ENCODE assay signal across 20 cellular contexts in genomic region chr15:60626051-60626450, GRCh38.
DNase-seq lines count a peak whose midpoint lies in the region; FAIRE-seq and TF ChIP-seq lines count a peak whose summit lies in the region.
"Had no signal": no experiment of that assay in that cellular context is flagged by ENCODE, and none has a peak within 500 bp of the region (broad histone marks: within the 10 kb centered on the region; RNA-seq: fewer than 3 reads in every experiment).

No MANE protein-coding gene starts in this region.

- no peak overlapping the region for H2BK12ac ChIP-seq in neuronal stem cell (ENCODE audit: low read length)

- no peak overlapping the region for H2AFZ ChIP-seq in neuronal stem cell (ENCODE audit: low read length)
- H2AFZ ChIP-seq: GM23248 had no signal

- no peak for TF ChIP-seq CTCF in endothelial cell (IDR thresholded peaks at IDR 0.05; ENCODE audit: unreplicated experiment)

- no peak overlapping the region for H3K4ac ChIP-seq in neuronal stem cell (ENCODE audit: low read length)

- no peak overlapping the region for H3K4me3 ChIP-seq in neuronal stem cell (ENCODE audit: low read length in 2 of 2)
- H3K4me3 ChIP-seq: GM23248 had no signal

- peak overlapping the region; percentile 41 for H2AK5ac ChIP-seq in neuronal stem cell (ENCODE audit: low read depth, low read length)

- no peak overlapping the region for H3K14ac ChIP-seq in neuronal stem cell (ENCODE audit: low read length)

- H3K27me3 Mint-ChIP-seq in endothelial cell (ENCODE audit: unreplicated experiment) = peaks cover 3% of the 10 kb centered on the region

- no peak overlapping the region for H4K8ac ChIP-seq in neuronal stem cell (ENCODE audit: low read depth, low read length)

- no peaks in the 10 kb centered on the region for H3K27me3 ChIP-seq in neuronal stem cell (ENCODE audit: control insufficient read depth in 3 of 3, insufficient read depth in 3 of 3, low read depth in 1 of 3, low read length in 3 of 3)

- H3K23ac ChIP-seq in neuronal stem cell (ENCODE audit: low read depth, low read length, poor library complexity) = no peak overlapping the region

- no peaks in the 10 kb centered on the region for H3K9me3 ChIP-seq in neuronal stem cell (replicated peaks in 1 of 2; ENCODE audit: control insufficient read depth in 2 of 2, insufficient read depth in 1 of 2, low read depth in 1 of 2, low read length in 2 of 2)

- H3K27ac ChIP-seq in neuronal stem cell (replicated peaks; ENCODE audit: low read length) = no peak overlapping the region
- H3K27ac ChIP-seq: GM23248 had no signal

- no peaks in the 10 kb centered on the region for H3K36me3 ChIP-seq in neuronal stem cell (replicated peaks in 1 of 2; ENCODE audit: control insufficient read depth in 2 of 2, insufficient read depth in 2 of 2, low read length in 2 of 2)

- H2BK120ac ChIP-seq in neuronal stem cell (ENCODE audit: low read depth, low read length) = no peak overlapping the region

- H4K91ac ChIP-seq in neuronal stem cell (ENCODE audit: low read depth, low read length, poor library complexity) = no peak overlapping the region

- H3K9ac ChIP-seq in neuronal stem cell (ENCODE audit: low read depth, low read length, poor library complexity) = no peak overlapping the region
- H3K9ac ChIP-seq: GM23248 had no signal

- H3K36me3 Mint-ChIP-seq in endothelial cell (ENCODE audit: low read depth, unreplicated experiment) = no peaks in the 10 kb centered on the region

- no peak overlapping the region for H2BK5ac ChIP-seq in neuronal stem cell (ENCODE audit: low read length)

- no peak for FAIRE-seq in frontal cortex (lab: Jason Lieb, UNC)
- FAIRE-seq: A204.1, D721Med had no signal

- DNase-seq in ELF-1 (ENCODE audit: low read depth, low spot score) (peak; percentile 19), NCI-H2171 treated with DMSO at 0.1 percent for 48 hours (lab: John Stamatoyannopoulos, UW) (peak; percentile 21), endothelial cell (ENCODE audit: low spot score) (no peak), neuronal stem cell (ENCODE audit: low spot score) (no peak), frontal cortex (ENCODE audit: low spot score in 2 of 2) (no peak), NCI-H1436 (lab: John Stamatoyannopoulos, UW) (no peak), NCI-H510A (lab: John Stamatoyannopoulos, UW) (no peak)
- DNase-seq: DMS53, EL, Karpas-422, MV-4-11, NCI-H1105 treated with DMSO at 0.1 percent for 48 hours, NCI-H1694, NCI-H2081, NCI-H446 treated with DMSO at 0.1 percent for 48 hours, NCI-H748 treated with DMSO at 0.1 percent for 48 hours, SIG-M5 had no signal

- no peak overlapping the region for H2BK15ac ChIP-seq in neuronal stem cell (ENCODE audit: low read length)

- H3K4me1 Mint-ChIP-seq in endothelial cell (ENCODE audit: unreplicated experiment) = no peaks in the 10 kb centered on the region

- H3K4me3 Mint-ChIP-seq in endothelial cell (ENCODE audit: unreplicated experiment) = no peak overlapping the region

- WGBS in neuronal stem cell (ENCODE audit: extremely low coverage in 2 of 2, insufficient read length in 2 of 2, insufficient replicate concordance in 1 of 2), 2 donors = no CpG with 5 or more reads among the region's 4 CpGs

- H3K9me3 Mint-ChIP-seq in endothelial cell (ENCODE audit: unreplicated experiment) = no peaks in the 10 kb centered on the region

- peaks cover 20% of the 10 kb centered on the region in 2 donors for H3K4me1 ChIP-seq in neuronal stem cell (ENCODE audit: control insufficient read depth in 2 of 2, insufficient read depth in 1 of 2, low read depth in 1 of 2, low read length in 2 of 2)

- peak overlapping the region; percentile 4 for H3K27ac Mint-ChIP-seq in endothelial cell (ENCODE audit: unreplicated experiment)

- no peaks in the 10 kb centered on the region for H3K79me1 ChIP-seq in neuronal stem cell (ENCODE audit: low read depth, low read length)

- H3K18ac ChIP-seq in neuronal stem cell (ENCODE audit: low read length) = peak overlapping the region; percentile 12

- H3K4me2 ChIP-seq in neuronal stem cell (ENCODE audit: insufficient read depth, low read length, poor library complexity, severe bottlenecking) = no peak overlapping the region

Comparison
In these comparisons a context has a peak if more than half of its experiments do, and no peak if none do; other contexts are left out.
1. DNase-seq: peak in ELF-1 (single experiment) and NCI-H2171 treated with DMSO at 0.1 percent for 48 hours (single experiment); none in endothelial cell (single experiment), neuronal stem cell (single experiment), frontal cortex (0 of 2), NCI-H1436 (single experiment) and NCI-H510A (single experiment).